Comparison of ENCODE assay signal across 1 cellular context in genomic region chr18:3297025-3297984, GRCh38.
TF ChIP-seq lines count a peak whose summit lies in the region.

No MANE protein-coding gene starts in this region.

TF ChIP-seq in HepG2, 621 proteins besides CTCF, POLR2A, EP300 and RAD21 (continued from another document and continues in another):
- TF ChIP-seq ZNF414 (CRISPR knock-in tag; IDR thresholded peaks at IDR 0.05) (no peak), NFATC3 (CRISPR knock-in tag; IDR thresholded peaks at IDR 0.05) (no peak), ZNF790 (CRISPR knock-in tag; IDR thresholded peaks at IDR 0.05; ENCODE audit: borderline replicate concordance) (no peak), JUNB (CRISPR knock-in tag; IDR thresholded peaks at IDR 0.05; ENCODE audit: borderline replicate concordance) (0 out of 2 replicates have a peak, but pooled peaks have one; percentile 49), PRPF4 (IDR thresholded peaks at IDR 0.05; ENCODE audit: low read depth, low read length, poor library complexity, severe bottlenecking) (no peak), SALL1 (CRISPR knock-in tag; IDR thresholded peaks at IDR 0.05) (peak; percentile 80), TGIF2 (CRISPR knock-in tag; IDR thresholded peaks at IDR 0.05) (peak; percentile 26; the same call in 1 of the 2 replicates), NAIF1 (CRISPR knock-in tag; IDR thresholded peaks at IDR 0.05; ENCODE audit: borderline replicate concordance) (no peak), RELA (CRISPR knock-in tag; IDR thresholded peaks at IDR 0.05) (no peak), RCOR2 (CRISPR knock-in tag; IDR thresholded peaks at IDR 0.05) (0 out of 2 replicates have a peak, but pooled peaks have one; percentile 53), YEATS4 (CRISPR knock-in tag; IDR thresholded peaks at IDR 0.05; ENCODE audit: borderline replicate concordance) (peak; percentile 85), MIXL1 (CRISPR knock-in tag; IDR thresholded peaks at IDR 0.05) (peak; percentile 89), DMTF1 (CRISPR knock-in tag; IDR thresholded peaks at IDR 0.05) (no peak), ZNF350 (CRISPR knock-in tag; IDR thresholded peaks at IDR 0.05; ENCODE audit: borderline replicate concordance, low read depth) (peak; percentile 63; the same call in 1 of the 2 replicates), ETV6 (CRISPR knock-in tag; conservative IDR thresholded peaks at IDR 0.05) (no peak), ZMYM3 (CRISPR knock-in tag; IDR thresholded peaks at IDR 0.05) (peak; percentile 3; the same call in 1 of the 2 replicates), ZBTB44 (CRISPR knock-in tag; IDR thresholded peaks at IDR 0.05) (no peak), TCF7 (IDR thresholded peaks at IDR 0.05; ENCODE audit: low read depth) (no peak), ZFP1 (CRISPR knock-in tag; IDR thresholded peaks at IDR 0.05) (peak; percentile 54; the same call in 1 of the 2 replicates), ZNF800 (CRISPR knock-in tag; IDR thresholded peaks at IDR 0.05) (no peak), ZNF292 (CRISPR knock-in tag; IDR thresholded peaks at IDR 0.05; ENCODE audit: borderline replicate concordance, low read depth) (no peak), ZNF263 (CRISPR knock-in tag; IDR thresholded peaks at IDR 0.05) (no peak), IRF2 (CRISPR knock-in tag; IDR thresholded peaks at IDR 0.05) (peak; percentile 90), SCMH1 (CRISPR knock-in tag; IDR thresholded peaks at IDR 0.05; ENCODE audit: borderline replicate concordance) (no peak), NFIC (IDR thresholded peaks at IDR 0.05; ENCODE audit: low read length) (no peak), GZF1 (CRISPR knock-in tag; IDR thresholded peaks at IDR 0.05) (peak; percentile 50; the same call in 1 of the 2 replicates), GATAD2A (CRISPR knock-in tag; IDR thresholded peaks at IDR 0.05) (peak; percentile 80), ZNF879 (CRISPR knock-in tag; IDR thresholded peaks at IDR 0.05) (no peak)
- TF ChIP-seq, protein P1, sequence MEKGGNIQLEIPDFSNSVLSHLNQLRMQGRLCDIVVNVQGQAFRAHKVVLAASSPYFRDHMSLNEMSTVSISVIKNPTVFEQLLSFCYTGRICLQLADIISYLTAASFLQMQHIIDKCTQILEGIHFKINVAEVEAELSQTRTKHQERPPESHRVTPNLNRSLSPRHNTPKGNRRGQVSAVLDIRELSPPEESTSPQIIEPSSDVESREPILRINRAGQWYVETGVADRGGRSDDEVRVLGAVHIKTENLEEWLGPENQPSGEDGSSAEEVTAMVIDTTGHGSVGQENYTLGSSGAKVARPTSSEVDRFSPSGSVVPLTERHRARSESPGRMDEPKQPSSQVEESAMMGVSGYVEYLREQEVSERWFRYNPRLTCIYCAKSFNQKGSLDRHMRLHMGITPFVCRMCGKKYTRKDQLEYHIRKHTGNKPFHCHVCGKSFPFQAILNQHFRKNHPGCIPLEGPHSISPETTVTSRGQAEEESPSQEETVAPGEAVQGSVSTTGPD (CRISPR knock-in tag; IDR thresholded peaks at IDR 0.05): 0 out of 2 replicates have a peak, but pooled peaks have one; percentile 37
- TF ChIP-seq, protein P2, sequence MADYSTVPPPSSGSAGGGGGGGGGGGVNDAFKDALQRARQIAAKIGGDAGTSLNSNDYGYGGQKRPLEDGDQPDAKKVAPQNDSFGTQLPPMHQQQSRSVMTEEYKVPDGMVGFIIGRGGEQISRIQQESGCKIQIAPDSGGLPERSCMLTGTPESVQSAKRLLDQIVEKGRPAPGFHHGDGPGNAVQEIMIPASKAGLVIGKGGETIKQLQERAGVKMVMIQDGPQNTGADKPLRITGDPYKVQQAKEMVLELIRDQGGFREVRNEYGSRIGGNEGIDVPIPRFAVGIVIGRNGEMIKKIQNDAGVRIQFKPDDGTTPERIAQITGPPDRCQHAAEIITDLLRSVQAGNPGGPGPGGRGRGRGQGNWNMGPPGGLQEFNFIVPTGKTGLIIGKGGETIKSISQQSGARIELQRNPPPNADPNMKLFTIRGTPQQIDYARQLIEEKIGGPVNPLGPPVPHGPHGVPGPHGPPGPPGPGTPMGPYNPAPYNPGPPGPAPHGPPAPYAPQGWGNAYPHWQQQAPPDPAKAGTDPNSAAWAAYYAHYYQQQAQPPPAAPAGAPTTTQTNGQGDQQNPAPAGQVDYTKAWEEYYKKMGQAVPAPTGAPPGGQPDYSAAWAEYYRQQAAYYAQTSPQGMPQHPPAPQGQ (CRISPR knock-in tag; IDR thresholded peaks at IDR 0.05; ENCODE audit: borderline replicate concordance): no peak
- TF ChIP-seq, protein P3, sequence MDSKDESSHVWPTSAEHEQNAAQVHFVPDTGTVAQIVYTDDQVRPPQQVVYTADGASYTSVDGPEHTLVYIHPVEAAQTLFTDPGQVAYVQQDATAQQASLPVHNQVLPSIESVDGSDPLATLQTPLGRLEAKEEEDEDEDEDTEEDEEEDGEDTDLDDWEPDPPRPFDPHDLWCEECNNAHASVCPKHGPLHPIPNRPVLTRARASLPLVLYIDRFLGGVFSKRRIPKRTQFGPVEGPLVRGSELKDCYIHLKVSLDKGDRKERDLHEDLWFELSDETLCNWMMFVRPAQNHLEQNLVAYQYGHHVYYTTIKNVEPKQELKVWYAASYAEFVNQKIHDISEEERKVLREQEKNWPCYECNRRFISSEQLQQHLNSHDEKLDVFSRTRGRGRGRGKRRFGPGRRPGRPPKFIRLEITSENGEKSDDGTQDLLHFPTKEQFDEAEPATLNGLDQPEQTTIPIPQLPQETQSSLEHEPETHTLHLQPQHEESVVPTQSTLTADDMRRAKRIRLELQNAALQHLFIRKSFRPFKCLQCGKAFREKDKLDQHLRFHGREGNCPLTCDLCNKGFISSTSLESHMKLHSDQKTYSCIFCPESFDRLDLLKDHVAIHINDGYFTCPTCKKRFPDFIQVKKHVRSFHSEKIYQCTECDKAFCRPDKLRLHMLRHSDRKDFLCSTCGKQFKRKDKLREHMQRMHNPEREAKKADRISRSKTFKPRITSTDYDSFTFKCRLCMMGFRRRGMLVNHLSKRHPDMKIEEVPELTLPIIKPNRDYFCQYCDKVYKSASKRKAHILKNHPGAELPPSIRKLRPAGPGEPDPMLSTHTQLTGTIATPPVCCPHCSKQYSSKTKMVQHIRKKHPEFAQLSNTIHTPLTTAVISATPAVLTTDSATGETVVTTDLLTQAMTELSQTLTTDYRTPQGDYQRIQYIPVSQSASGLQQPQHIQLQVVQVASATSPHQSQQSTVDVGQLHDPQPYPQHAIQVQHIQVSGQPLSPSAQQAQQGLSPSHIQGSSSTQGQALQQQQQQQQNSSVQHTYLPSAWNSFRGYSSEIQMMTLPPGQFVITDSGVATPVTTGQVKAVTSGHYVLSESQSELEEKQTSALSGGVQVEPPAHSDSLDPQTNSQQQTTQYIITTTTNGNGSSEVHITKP (CRISPR knock-in tag; IDR thresholded peaks at IDR 0.05; ENCODE audit: low read depth): peak; percentile 30; the same call in 1 of the 2 replicates
- TF ChIP-seq, protein P4, sequence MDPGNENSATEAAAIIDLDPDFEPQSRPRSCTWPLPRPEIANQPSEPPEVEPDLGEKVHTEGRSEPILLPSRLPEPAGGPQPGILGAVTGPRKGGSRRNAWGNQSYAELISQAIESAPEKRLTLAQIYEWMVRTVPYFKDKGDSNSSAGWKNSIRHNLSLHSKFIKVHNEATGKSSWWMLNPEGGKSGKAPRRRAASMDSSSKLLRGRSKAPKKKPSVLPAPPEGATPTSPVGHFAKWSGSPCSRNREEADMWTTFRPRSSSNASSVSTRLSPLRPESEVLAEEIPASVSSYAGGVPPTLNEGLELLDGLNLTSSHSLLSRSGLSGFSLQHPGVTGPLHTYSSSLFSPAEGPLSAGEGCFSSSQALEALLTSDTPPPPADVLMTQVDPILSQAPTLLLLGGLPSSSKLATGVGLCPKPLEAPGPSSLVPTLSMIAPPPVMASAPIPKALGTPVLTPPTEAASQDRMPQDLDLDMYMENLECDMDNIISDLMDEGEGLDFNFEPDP (CRISPR knock-in tag; conservative IDR thresholded peaks at IDR 0.05): no peak
- TF ChIP-seq, protein P5, sequence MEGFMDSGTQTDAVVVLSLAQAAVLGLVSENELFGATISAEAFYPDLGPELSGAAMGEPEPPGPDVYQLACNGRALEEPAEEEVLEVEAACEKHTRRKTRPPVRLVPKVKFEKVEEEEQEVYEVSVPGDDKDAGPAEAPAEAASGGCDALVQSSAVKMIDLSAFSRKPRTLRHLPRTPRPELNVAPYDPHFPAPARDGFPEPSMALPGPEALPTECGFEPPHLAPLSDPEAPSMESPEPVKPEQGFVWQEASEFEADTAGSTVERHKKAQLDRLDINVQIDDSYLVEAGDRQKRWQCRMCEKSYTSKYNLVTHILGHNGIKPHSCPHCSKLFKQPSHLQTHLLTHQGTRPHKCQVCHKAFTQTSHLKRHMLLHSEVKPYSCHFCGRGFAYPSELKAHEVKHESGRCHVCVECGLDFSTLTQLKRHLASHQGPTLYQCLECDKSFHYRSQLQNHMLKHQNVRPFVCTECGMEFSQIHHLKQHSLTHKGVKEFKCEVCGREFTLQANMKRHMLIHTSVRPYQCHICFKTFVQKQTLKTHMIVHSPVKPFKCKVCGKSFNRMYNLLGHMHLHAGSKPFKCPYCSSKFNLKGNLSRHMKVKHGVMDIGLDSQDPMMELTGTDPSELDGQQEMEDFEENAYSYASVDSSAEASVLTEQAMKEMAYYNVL (CRISPR knock-in tag; IDR thresholded peaks at IDR 0.05; ENCODE audit: borderline replicate concordance): peak; percentile 68; the same call in 1 of the 2 replicates
- TF ChIP-seq, protein P6, sequence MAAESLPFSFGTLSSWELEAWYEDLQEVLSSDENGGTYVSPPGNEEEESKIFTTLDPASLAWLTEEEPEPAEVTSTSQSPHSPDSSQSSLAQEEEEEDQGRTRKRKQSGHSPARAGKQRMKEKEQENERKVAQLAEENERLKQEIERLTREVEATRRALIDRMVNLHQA (CRISPR knock-in tag; IDR thresholded peaks at IDR 0.05): 0 out of 2 replicates have a peak, but pooled peaks have one; percentile 23
- TF ChIP-seq, protein P7, sequence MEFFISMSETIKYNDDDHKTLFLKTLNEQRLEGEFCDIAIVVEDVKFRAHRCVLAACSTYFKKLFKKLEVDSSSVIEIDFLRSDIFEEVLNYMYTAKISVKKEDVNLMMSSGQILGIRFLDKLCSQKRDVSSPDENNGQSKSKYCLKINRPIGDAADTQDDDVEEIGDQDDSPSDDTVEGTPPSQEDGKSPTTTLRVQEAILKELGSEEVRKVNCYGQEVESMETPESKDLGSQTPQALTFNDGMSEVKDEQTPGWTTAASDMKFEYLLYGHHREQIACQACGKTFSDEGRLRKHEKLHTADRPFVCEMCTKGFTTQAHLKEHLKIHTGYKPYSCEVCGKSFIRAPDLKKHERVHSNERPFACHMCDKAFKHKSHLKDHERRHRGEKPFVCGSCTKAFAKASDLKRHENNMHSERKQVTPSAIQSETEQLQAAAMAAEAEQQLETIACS (CRISPR knock-in tag; IDR thresholded peaks at IDR 0.05): no peak
- TF ChIP-seq, protein P8, sequence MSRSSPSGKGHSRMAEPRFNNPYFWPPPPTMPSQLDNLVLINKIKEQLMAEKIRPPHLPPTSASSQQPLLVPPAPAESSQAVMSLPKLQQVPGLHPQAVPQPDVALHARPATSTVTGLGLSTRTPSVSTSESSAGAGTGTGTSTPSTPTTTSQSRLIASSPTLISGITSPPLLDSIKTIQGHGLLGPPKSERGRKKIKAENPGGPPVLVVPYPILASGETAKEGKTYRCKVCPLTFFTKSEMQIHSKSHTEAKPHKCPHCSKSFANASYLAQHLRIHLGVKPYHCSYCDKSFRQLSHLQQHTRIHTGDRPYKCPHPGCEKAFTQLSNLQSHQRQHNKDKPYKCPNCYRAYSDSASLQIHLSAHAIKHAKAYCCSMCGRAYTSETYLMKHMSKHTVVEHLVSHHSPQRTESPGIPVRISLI (CRISPR knock-in tag; IDR thresholded peaks at IDR 0.05; ENCODE audit: borderline replicate concordance): no peak
- TF ChIP-seq, protein P9, sequence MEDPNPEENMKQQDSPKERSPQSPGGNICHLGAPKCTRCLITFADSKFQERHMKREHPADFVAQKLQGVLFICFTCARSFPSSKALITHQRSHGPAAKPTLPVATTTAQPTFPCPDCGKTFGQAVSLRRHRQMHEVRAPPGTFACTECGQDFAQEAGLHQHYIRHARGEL (CRISPR knock-in tag; IDR thresholded peaks at IDR 0.05): no peak
